Comparison of ENCODE assay signal across 1 cellular context in the genomic region with DNA sequence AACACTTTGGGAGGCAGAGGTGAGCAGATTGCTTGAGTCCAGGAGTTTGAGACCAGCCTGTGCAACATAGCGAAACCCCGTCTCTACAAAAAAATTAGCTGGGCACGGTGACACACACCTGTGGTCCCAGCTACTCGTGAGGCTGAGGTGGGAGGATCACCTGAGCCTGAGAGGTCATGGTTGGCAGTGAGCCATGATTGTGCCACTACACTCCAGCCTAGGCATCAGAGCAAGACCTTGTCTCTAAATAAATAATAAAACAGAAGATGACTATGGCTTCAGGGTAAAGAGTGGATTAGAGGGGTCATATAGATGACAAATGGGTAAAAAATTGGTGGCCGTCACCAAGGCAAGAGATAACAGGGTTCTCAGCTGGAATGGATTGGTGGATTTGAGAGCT.
TF ChIP-seq lines count a peak whose summit lies in the region.

No MANE protein-coding gene starts in this region.

TF ChIP-seq in SK-N-SH, 30 proteins besides CTCF, POLR2A, EP300 and RAD21:
- TF ChIP-seq, protein P1, sequence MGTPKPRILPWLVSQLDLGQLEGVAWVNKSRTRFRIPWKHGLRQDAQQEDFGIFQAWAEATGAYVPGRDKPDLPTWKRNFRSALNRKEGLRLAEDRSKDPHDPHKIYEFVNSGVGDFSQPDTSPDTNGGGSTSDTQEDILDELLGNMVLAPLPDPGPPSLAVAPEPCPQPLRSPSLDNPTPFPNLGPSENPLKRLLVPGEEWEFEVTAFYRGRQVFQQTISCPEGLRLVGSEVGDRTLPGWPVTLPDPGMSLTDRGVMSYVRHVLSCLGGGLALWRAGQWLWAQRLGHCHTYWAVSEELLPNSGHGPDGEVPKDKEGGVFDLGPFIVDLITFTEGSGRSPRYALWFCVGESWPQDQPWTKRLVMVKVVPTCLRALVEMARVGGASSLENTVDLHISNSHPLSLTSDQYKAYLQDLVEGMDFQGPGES (IDR thresholded peaks at IDR 0.05; ENCODE audit: low read depth, low read length): no peak
- TF ChIP-seq EZH2phosphoT487 (IDR thresholded peaks at IDR 0.05; ENCODE audit: borderline replicate concordance, low read depth): no peak
- TF ChIP-seq, protein P2, sequence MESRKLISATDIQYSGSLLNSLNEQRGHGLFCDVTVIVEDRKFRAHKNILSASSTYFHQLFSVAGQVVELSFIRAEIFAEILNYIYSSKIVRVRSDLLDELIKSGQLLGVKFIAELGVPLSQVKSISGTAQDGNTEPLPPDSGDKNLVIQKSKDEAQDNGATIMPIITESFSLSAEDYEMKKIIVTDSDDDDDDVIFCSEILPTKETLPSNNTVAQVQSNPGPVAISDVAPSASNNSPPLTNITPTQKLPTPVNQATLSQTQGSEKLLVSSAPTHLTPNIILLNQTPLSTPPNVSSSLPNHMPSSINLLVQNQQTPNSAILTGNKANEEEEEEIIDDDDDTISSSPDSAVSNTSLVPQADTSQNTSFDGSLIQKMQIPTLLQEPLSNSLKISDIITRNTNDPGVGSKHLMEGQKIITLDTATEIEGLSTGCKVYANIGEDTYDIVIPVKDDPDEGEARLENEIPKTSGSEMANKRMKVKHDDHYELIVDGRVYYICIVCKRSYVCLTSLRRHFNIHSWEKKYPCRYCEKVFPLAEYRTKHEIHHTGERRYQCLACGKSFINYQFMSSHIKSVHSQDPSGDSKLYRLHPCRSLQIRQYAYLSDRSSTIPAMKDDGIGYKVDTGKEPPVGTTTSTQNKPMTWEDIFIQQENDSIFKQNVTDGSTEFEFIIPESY (IDR thresholded peaks at IDR 0.05; ENCODE audit: borderline replicate concordance, low read depth): no peak
- no peak for TF ChIP-seq SIN3A (IDR thresholded peaks at IDR 0.05; ENCODE audit: borderline replicate concordance, low read depth, low read length)
- no peak for TF ChIP-seq YY1 (IDR thresholded peaks at IDR 0.05; ENCODE audit: low read depth)
- no peak for TF ChIP-seq FOXM1 (IDR thresholded peaks at IDR 0.05; ENCODE audit: low read depth)
- no peak for TF ChIP-seq NRF1 (IDR thresholded peaks at IDR 0.05; ENCODE audit: low read depth, low read length)
- TF ChIP-seq POLR2AphosphoS5 (IDR thresholded peaks at IDR 0.05; ENCODE audit: low read depth, low read length): no peak
- no peak for TF ChIP-seq TEAD4 (IDR thresholded peaks at IDR 0.05; ENCODE audit: borderline replicate concordance, insufficient read depth)
- TF ChIP-seq, protein P3, sequence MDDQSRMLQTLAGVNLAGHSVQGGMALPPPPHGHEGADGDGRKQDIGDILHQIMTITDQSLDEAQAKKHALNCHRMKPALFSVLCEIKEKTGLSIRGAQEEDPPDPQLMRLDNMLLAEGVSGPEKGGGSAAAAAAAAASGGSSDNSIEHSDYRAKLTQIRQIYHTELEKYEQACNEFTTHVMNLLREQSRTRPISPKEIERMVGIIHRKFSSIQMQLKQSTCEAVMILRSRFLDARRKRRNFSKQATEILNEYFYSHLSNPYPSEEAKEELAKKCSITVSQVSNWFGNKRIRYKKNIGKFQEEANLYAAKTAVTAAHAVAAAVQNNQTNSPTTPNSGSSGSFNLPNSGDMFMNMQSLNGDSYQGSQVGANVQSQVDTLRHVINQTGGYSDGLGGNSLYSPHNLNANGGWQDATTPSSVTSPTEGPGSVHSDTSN (IDR thresholded peaks at IDR 0.05): no peak
- no peak for TF ChIP-seq RXRA (IDR thresholded peaks at IDR 0.05; ENCODE audit: borderline replicate concordance, low read depth)
- no peak for TF ChIP-seq TCF12 (IDR thresholded peaks at IDR 0.05)
- no peak for TF ChIP-seq JUND (IDR thresholded peaks at IDR 0.05)
- TF ChIP-seq CHD2 (IDR thresholded peaks at IDR 0.05; ENCODE audit: low read length, partially characterized antibody): no peak
- no peak for TF ChIP-seq RCOR1 (IDR thresholded peaks at IDR 0.05; ENCODE audit: low read length)
- no peak for TF ChIP-seq FOSL2 (IDR thresholded peaks at IDR 0.05; ENCODE audit: borderline replicate concordance, low read depth)
- no peak for TF ChIP-seq GABPA (IDR thresholded peaks at IDR 0.05; ENCODE audit: low read depth)
- TF ChIP-seq, protein P4, sequence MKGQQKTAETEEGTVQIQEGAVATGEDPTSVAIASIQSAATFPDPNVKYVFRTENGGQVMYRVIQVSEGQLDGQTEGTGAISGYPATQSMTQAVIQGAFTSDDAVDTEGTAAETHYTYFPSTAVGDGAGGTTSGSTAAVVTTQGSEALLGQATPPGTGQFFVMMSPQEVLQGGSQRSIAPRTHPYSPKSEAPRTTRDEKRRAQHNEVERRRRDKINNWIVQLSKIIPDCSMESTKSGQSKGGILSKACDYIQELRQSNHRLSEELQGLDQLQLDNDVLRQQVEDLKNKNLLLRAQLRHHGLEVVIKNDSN (IDR thresholded peaks at IDR 0.05; ENCODE audit: borderline replicate concordance, low read depth): no peak
